In genomic region chr2:27664622-27665363, GRCh38 we compare ENCODE assay signal across 9 cellular contexts. TPM values are rescaled to one million over a fixed set of nuclear protein-coding genes. Genes with fewer than 3 reads are reported as not detected.
A peak's percentile ranks its signal among the peaks of the same experiment; 100 is the strongest.
DNase-seq lines count a peak whose midpoint lies in the region; ATAC-seq, FAIRE-seq and TF ChIP-seq lines count a peak whose summit lies in the region.
"Had no signal": no experiment of that assay in that cellular context is flagged by ENCODE, and none has a peak within 500 bp of the region (broad histone marks: within the 10 kb centered on the region; RNA-seq: fewer than 3 reads in every experiment).

No MANE protein-coding gene starts in this region.

- H2AFZ ChIP-seq in HepG2 (ENCODE audit: low read length) = peak overlapping the region; percentile 56

- H3K4me1 Mint-ChIP-seq in activated T-cell treated with anti-CD3 and anti-CD28 coated beads, Interleukin-2, amount 50 U/mL, for 4 hours (ENCODE audit: low read depth) = peaks cover 44% of the 10 kb centered on the region
- peaks cover 27% of the 10 kb centered on the region for H3K4me1 Mint-ChIP-seq in activated naive CD8-positive, alpha-beta T cell treated with anti-CD3 and anti-CD28 coated beads, Interleukin-2, amount 10 ng/mL, durations not matched to agents 7 days and 5 days

- intact Hi-C loops in HepG2 (cut with micrococcal nuclease; ENCODE audit: unreplicated experiment) = loop anchor here (5.0 kb wide), 2 partner anchors 37 to 257 kb away; partner anchors contain the start of genes CCDC121, GPN1 and PPM1G
- intact Hi-C loops in thyroid gland (cut with DNase I) = loop anchor here (10.0 kb wide), 1 partner anchor 170 kb away; the partner anchor contains the start of genes FNDC4 and GCKR

- no peaks in the 10 kb centered on the region for H3K27me3 Mint-ChIP-seq in activated T-cell treated with anti-CD3 and anti-CD28 coated beads, Interleukin-2, amount 50 U/mL, for 4 hours (ENCODE audit: low read depth)
- no peaks in the 10 kb centered on the region for H3K27me3 Mint-ChIP-seq in activated naive CD8-positive, alpha-beta T cell treated with anti-CD3 and anti-CD28 coated beads, Interleukin-2, amount 10 ng/mL, durations not matched to agents 7 days and 5 days

- TF ChIP-seq RAD21 in HepG2 (CRISPR knock-in tag; IDR thresholded peaks at IDR 0.05) = no peak

- H3K9me3 ChIP-seq in HepG2 (ENCODE audit: low read length) (no peaks in the 10 kb centered on the region), thyroid gland (no peaks in the 10 kb centered on the region)

- no peak for DNase-seq in activated T-cell treated with anti-CD3 and anti-CD28 coated beads, Interleukin-2, amount 50 U/mL, for 4 hours
- DNase-seq in activated T-cell treated with anti-CD3 and anti-CD28 coated beads, Interleukin-2, amount 50 U/mL, for 1 hour = no peak
- DNase-seq in activated naive CD8-positive, alpha-beta T cell treated with anti-CD3 and anti-CD28 coated beads, Interleukin-2, amount 10 ng/mL, durations not matched to agents 7 days and 5 days = no peak
- DNase-seq in HepG2 (ENCODE audit: low spot score) (no peak), thyroid gland (no peak), inferior parietal cortex (ENCODE audit: extremely low spot score) (no peak), epidermal melanocyte (ENCODE audit: insufficient read length, low spot score) (no peak)

- TF ChIP-seq CTCF in HepG2 (CRISPR knock-in tag; IDR thresholded peaks at IDR 0.05) (no peak), thyroid gland (IDR thresholded peaks at IDR 0.05) (no peak)

- FAIRE-seq in HepG2 (lab: Jason Lieb, UNC) = no peak
- FAIRE-seq: colon had no signal

- H3K4me1 ChIP-seq in HepG2 (ENCODE audit: insufficient read depth, low read length) = peaks cover 28% of the 10 kb centered on the region
- peaks cover 16 to 17% of the 10 kb centered on the region in 2 donors for H3K4me1 ChIP-seq in thyroid gland

- H3K4me3 ChIP-seq in HepG2 (replicated peaks in 1 of 3; ENCODE audit: insufficient read depth in 1 of 3, low read depth in 2 of 3, low read length in 3 of 3) = peak overlapping the region; percentile 81 to 94 (median 84)
- peak overlapping the region in 2 of 3 donors; percentile 62 to 68 for H3K4me3 ChIP-seq in thyroid gland (replicated peaks in 1 of 3)

- H3K9ac ChIP-seq in HepG2 (ENCODE audit: insufficient read depth, low read depth, low read length) = peak overlapping the region; percentile 90

- peak overlapping the region; percentile 87 for H3K4me2 ChIP-seq in HepG2 (ENCODE audit: low read depth, low read length)

- H3K27ac ChIP-seq in HepG2 (ENCODE audit: extremely low read length, insufficient read depth, low read length) (peak overlapping the region; percentile 83), thyroid gland (no peak overlapping the region)

- CTCF ChIA-PET in HepG2 (lab: Yijun Ruan, JAX; ENCODE audit: low intra/inter-chr PET ratio, low total read pairs) = interaction anchor here (1.8 kb wide), 1 partner anchor 19 kb away, joined by 8 read pairs; no protein-coding TSS in a partner anchor

- POLR2A ChIA-PET in activated naive CD8-positive, alpha-beta T cell treated with anti-CD3 and anti-CD28 coated beads, Interleukin-2, amount 10 ng/mL, durations not matched to agents 7 days and 5 days (lab: Charles Lee) = interaction anchor here (0.8 to 2.0 kb wide), 8 partner anchors 12 to 294 kb away, joined by 3 to 12 read pairs (median 6); partner anchors contain the start of genes CCDC121, GPN1, PPM1G and SNX17
- POLR2A ChIA-PET in HepG2 (lab: Yijun Ruan, JAX) = interaction anchor here (1.6 to 2.3 kb wide), 4 partner anchors 18 to 256 kb away, joined by 7 to 26 read pairs (median 10); partner anchors contain the start of genes NRBP1 and PPM1G

- H3K36me3 ChIP-seq in HepG2 (replicated peaks in 1 of 2; ENCODE audit: control insufficient read depth in 1 of 2, insufficient read depth in 2 of 2, low read length in 2 of 2) (peaks cover 20 to 41% of the 10 kb centered on the region in 2 experiments), thyroid gland (peaks cover 34 to 37% of the 10 kb centered on the region in 2 donors)

- peaks cover 39% of the 10 kb centered on the region for H3K36me3 Mint-ChIP-seq in activated T-cell treated with anti-CD3 and anti-CD28 coated beads, Interleukin-2, amount 50 U/mL, for 4 hours (ENCODE audit: insufficient read depth)
- peaks cover 20% of the 10 kb centered on the region for H3K36me3 Mint-ChIP-seq in activated naive CD8-positive, alpha-beta T cell treated with anti-CD3 and anti-CD28 coated beads, Interleukin-2, amount 10 ng/mL, durations not matched to agents 7 days and 5 days

- no peaks in the 10 kb centered on the region; a peak in 1 of 5 replicates for H3K27me3 ChIP-seq in HepG2 (ENCODE audit: control insufficient read depth in 1 of 2, insufficient read depth in 2 of 2, low read length in 2 of 2)
- H3K27me3 ChIP-seq in thyroid gland = no peaks in the 10 kb centered on the region

- H3K9me3 Mint-ChIP-seq in activated T-cell treated with anti-CD3 and anti-CD28 coated beads, Interleukin-2, amount 50 U/mL, for 4 hours = no peaks in the 10 kb centered on the region
- no peaks in the 10 kb centered on the region for H3K9me3 Mint-ChIP-seq in activated naive CD8-positive, alpha-beta T cell treated with anti-CD3 and anti-CD28 coated beads, Interleukin-2, amount 10 ng/mL, durations not matched to agents 7 days and 5 days

- TF ChIP-seq POLR2A in HepG2 (IDR thresholded peaks at IDR 0.05; ENCODE audit: insufficient read depth in 1 of 2, low read depth in 2 of 2, low read length in 2 of 2) (no peak), thyroid gland (IDR thresholded peaks at IDR 0.05) (no peak)

- BruUV-seq in HepG2 (replicated peaks; lab: Mats Ljungman, UMichigan) = no TSS peak

- H3K4me3 Mint-ChIP-seq in activated T-cell treated with anti-CD3 and anti-CD28 coated beads, Interleukin-2, amount 50 U/mL, for 4 hours = peak overlapping the region; percentile 98
- peak overlapping the region; percentile 99 for H3K4me3 Mint-ChIP-seq in activated naive CD8-positive, alpha-beta T cell treated with anti-CD3 and anti-CD28 coated beads, Interleukin-2, amount 10 ng/mL, durations not matched to agents 7 days and 5 days

- WGBS in HepG2 (ENCODE audit: low lambda C conversion rate) = 67% methylated on average over 16 of the region's 16 CpGs
- WGBS in thyroid gland, 2 donors = 80 to 85% methylated on average over 16 of the region's 16 CpGs

- peaks cover 46% of the 10 kb centered on the region for H3K79me2 ChIP-seq in HepG2 (ENCODE audit: insufficient read depth, low read length)

- in situ Hi-C loops in HepG2 (cut with HindIII; ENCODE audit: extremely low pct_ligation_motif_present, low pct_unique_long_range_greater_than_20kb) = no loop called here

- H4K20me1 ChIP-seq in HepG2 (ENCODE audit: insufficient read depth, low read length) = no peaks in the 10 kb centered on the region

- H3K27ac Mint-ChIP-seq in activated naive CD8-positive, alpha-beta T cell treated with anti-CD3 and anti-CD28 coated beads, Interleukin-2, amount 10 ng/mL, durations not matched to agents 7 days and 5 days = peak overlapping the region; percentile 100

- no peak for ATAC-seq in activated T-cell treated with anti-CD3 and anti-CD28 coated beads, Interleukin-2, amount 50 U/mL, for 4 hours
- no peak for ATAC-seq in activated naive CD8-positive, alpha-beta T cell treated with anti-CD3 and anti-CD28 coated beads, Interleukin-2, amount 10 ng/mL, durations not matched to agents 7 days and 5 days (ENCODE audit: low read depth)
- no peak for ATAC-seq in HepG2
- no peak for ATAC-seq in GM18520 (IDR thresholded peaks at IDR 0.05; ENCODE audit: unreplicated experiment)

- TF ChIP-seq EP300 in HepG2 (IDR thresholded peaks at IDR 0.05; ENCODE audit: low read depth in 2 of 2, low read length in 2 of 2) (no peak), HepG2 (CRISPR knock-in tag; IDR thresholded peaks at IDR 0.05; ENCODE audit: borderline replicate concordance) (no peak)

RNA-seq across cellular contexts. Expression of gene SLC4A1AP, which starts 1.1 kb away (rescaled TPM):
- total RNA-seq in activated T-cell treated with anti-CD3 and anti-CD28 coated beads, Interleukin-2, amount 50 U/mL, for 4 hours = 10 to 100 TPM; 32.7 to 37.5 (median 32.7) TPM
- 10 to 100 TPM; 25.1 to 27.4 TPM for total RNA-seq in activated naive CD8-positive, alpha-beta T cell treated with anti-CD3 and anti-CD28 coated beads, Interleukin-2, amount 10 ng/mL, durations not matched to agents 7 days and 5 days
- 44.6 and 59.0 TPM in 2 replicates for total RNA-seq in HepG2 (2016; rRNA removed; fragmentation: Illumina TruSeq; extraction: Trizol)
- total RNA-seq in HepG2 (2016; cell fraction: cytosol; rRNA removed; fragmentation: Illumina TruSeq; extraction: Trizol; ENCODE audit: low read depth) = 4.9 and 6.1 TPM in 2 replicates
- total RNA-seq in HepG2 (2016; cell fraction: insoluble cytoplasmic fraction; rRNA removed; fragmentation: Illumina TruSeq; extraction: Trizol) = 44.0 and 52.8 TPM in 2 replicates
- 8.2 and 10.0 TPM in 2 replicates for total RNA-seq in HepG2 (2016; cell fraction: membrane; rRNA removed; fragmentation: Illumina TruSeq; extraction: Trizol)
- 31.4 and 34.3 TPM in 2 replicates for total RNA-seq in HepG2 (2016; cell fraction: nucleus; rRNA removed; fragmentation: Illumina TruSeq; extraction: Trizol)
- polyA plus RNA-seq in HepG2 (2011; rRNA removed) = 13.4 and 15.3 TPM in 2 replicates
- 9.4 and 10.5 TPM in 2 replicates for polyA plus RNA-seq in HepG2 (2011; cell fraction: cytosol; rRNA removed)
- 18.1 and 21.0 TPM in 2 replicates for polyA plus RNA-seq in HepG2 (2011; cell fraction: nucleus; rRNA removed)
- 21.9 and 28.3 TPM in 2 replicates for polyA plus RNA-seq in HepG2 (2012)
- 1.9 and 2.3 TPM in 2 replicates for polyA plus RNA-seq in HepG2 (2016; cell fraction: cytosol; fragmentation: Illumina TruSeq; extraction: Trizol; ENCODE audit: low read depth)
- polyA plus RNA-seq in HepG2 (2016; cell fraction: insoluble cytoplasmic fraction; fragmentation: Illumina TruSeq; extraction: Trizol; ENCODE audit: low read depth) = 49.7 and 51.9 TPM in 2 replicates
- polyA plus RNA-seq in HepG2 (2016; cell fraction: membrane; fragmentation: Illumina TruSeq; extraction: Trizol; ENCODE audit: low read depth) = 3.4 and 4.5 TPM in 2 replicates
- 42.8 and 45.5 TPM in 2 replicates for polyA plus RNA-seq in HepG2 (2016; cell fraction: nucleus; fragmentation: Illumina TruSeq; extraction: Trizol; ENCODE audit: insufficient read depth, low read depth)
- polyA minus RNA-seq in HepG2 (2011; rRNA and poly(A)+ RNA removed; ENCODE audit: low replicate concordance) = 11.2 and 15.3 TPM in 2 replicates
- 13.8 and 14.9 TPM in 2 replicates for polyA minus RNA-seq in HepG2 (2011; cell fraction: cytosol; rRNA and poly(A)+ RNA removed)
- polyA minus RNA-seq in HepG2 (2011; cell fraction: nucleus; rRNA and poly(A)+ RNA removed) = 18.9 and 22.8 TPM in 2 replicates
- total RNA-seq in thyroid gland = 10 to 100 TPM; 16.5 to 26.6 (median 23.4) TPM

RNA-seq across cellular contexts. Expression of gene SUPT7L, which starts 1.4 kb away (rescaled TPM):
- 10 to 100 TPM; 23.6 to 31.4 (median 28.1) TPM for total RNA-seq in activated T-cell treated with anti-CD3 and anti-CD28 coated beads, Interleukin-2, amount 50 U/mL, for 4 hours
- 10 to 100 TPM; 42.8 to 43.4 TPM for total RNA-seq in activated naive CD8-positive, alpha-beta T cell treated with anti-CD3 and anti-CD28 coated beads, Interleukin-2, amount 10 ng/mL, durations not matched to agents 7 days and 5 days
- total RNA-seq in HepG2 (2016; rRNA removed; fragmentation: Illumina TruSeq; extraction: Trizol) = 28.7 and 32.9 TPM in 2 replicates
- total RNA-seq in HepG2 (2016; cell fraction: cytosol; rRNA removed; fragmentation: Illumina TruSeq; extraction: Trizol; ENCODE audit: low read depth) = 4.8 and 5.8 TPM in 2 replicates
- 27.3 and 33.0 TPM in 2 replicates for total RNA-seq in HepG2 (2016; cell fraction: insoluble cytoplasmic fraction; rRNA removed; fragmentation: Illumina TruSeq; extraction: Trizol)
- total RNA-seq in HepG2 (2016; cell fraction: membrane; rRNA removed; fragmentation: Illumina TruSeq; extraction: Trizol) = 11.7 TPM in 2 replicates
- total RNA-seq in HepG2 (2016; cell fraction: nucleus; rRNA removed; fragmentation: Illumina TruSeq; extraction: Trizol) = 46.3 and 47.7 TPM in 2 replicates
- polyA plus RNA-seq in HepG2 (2011; rRNA removed) = 77.5 and 78.0 TPM in 2 replicates
- 42.9 and 43.8 TPM in 2 replicates for polyA plus RNA-seq in HepG2 (2011; cell fraction: cytosol; rRNA removed)
- polyA plus RNA-seq in HepG2 (2011; cell fraction: nucleus; rRNA removed) = 131 and 148 TPM in 2 replicates
- polyA plus RNA-seq in HepG2 (2012) = 36.6 and 37.0 TPM in 2 replicates
- 2.7 and 2.9 TPM in 2 replicates for polyA plus RNA-seq in HepG2 (2016; cell fraction: cytosol; fragmentation: Illumina TruSeq; extraction: Trizol; ENCODE audit: low read depth)
- 35.5 and 40.9 TPM in 2 replicates for polyA plus RNA-seq in HepG2 (2016; cell fraction: insoluble cytoplasmic fraction; fragmentation: Illumina TruSeq; extraction: Trizol; ENCODE audit: low read depth)
- 7.6 and 8.4 TPM in 2 replicates for polyA plus RNA-seq in HepG2 (2016; cell fraction: membrane; fragmentation: Illumina TruSeq; extraction: Trizol; ENCODE audit: low read depth)
- polyA plus RNA-seq in HepG2 (2016; cell fraction: nucleus; fragmentation: Illumina TruSeq; extraction: Trizol; ENCODE audit: insufficient read depth, low read depth) = 97.5 and 99.5 TPM in 2 replicates
- 56.7 and 59.6 TPM in 2 replicates for polyA minus RNA-seq in HepG2 (2011; rRNA and poly(A)+ RNA removed; ENCODE audit: low replicate concordance)
- 26.8 and 31.8 TPM in 2 replicates for polyA minus RNA-seq in HepG2 (2011; cell fraction: cytosol; rRNA and poly(A)+ RNA removed)
- 76.9 and 100 TPM in 2 replicates for polyA minus RNA-seq in HepG2 (2011; cell fraction: nucleus; rRNA and poly(A)+ RNA removed)
- total RNA-seq in thyroid gland = 10 to 100 TPM; 24.9 to 38.1 (median 29.6) TPM

RNA-seq across cellular contexts. Expression of gene GPN1, which starts 35.9 kb away (rescaled TPM):
- total RNA-seq in activated T-cell treated with anti-CD3 and anti-CD28 coated beads, Interleukin-2, amount 50 U/mL, for 4 hours = 10 to 100 TPM; 66.5 to 76.6 (median 69.4) TPM
- total RNA-seq in activated naive CD8-positive, alpha-beta T cell treated with anti-CD3 and anti-CD28 coated beads, Interleukin-2, amount 10 ng/mL, durations not matched to agents 7 days and 5 days = 10 to 100 TPM; 32.7 to 37.4 TPM
- total RNA-seq in HepG2 (2016; rRNA removed; fragmentation: Illumina TruSeq; extraction: Trizol) (62.7 and 98.5 TPM in 2 replicates), thyroid gland (10 to 100 TPM; 24.2 to 26.9 (median 24.9) TPM)
- total RNA-seq in HepG2 (2016; cell fraction: cytosol; rRNA removed; fragmentation: Illumina TruSeq; extraction: Trizol; ENCODE audit: low read depth) = 11.8 and 12.1 TPM in 2 replicates
- total RNA-seq in HepG2 (2016; cell fraction: insoluble cytoplasmic fraction; rRNA removed; fragmentation: Illumina TruSeq; extraction: Trizol) = 62.1 and 103 TPM in 2 replicates
- total RNA-seq in HepG2 (2016; cell fraction: membrane; rRNA removed; fragmentation: Illumina TruSeq; extraction: Trizol) = 36.3 and 39.5 TPM in 2 replicates
- total RNA-seq in HepG2 (2016; cell fraction: nucleus; rRNA removed; fragmentation: Illumina TruSeq; extraction: Trizol) = 35.4 and 37.8 TPM in 2 replicates
- polyA plus RNA-seq in HepG2 (2011; rRNA removed) = 51.9 and 54.5 TPM in 2 replicates
- polyA plus RNA-seq in HepG2 (2011; cell fraction: cytosol; rRNA removed) = 29.7 and 46.3 TPM in 2 replicates
- 16.8 and 22.2 TPM in 2 replicates for polyA plus RNA-seq in HepG2 (2011; cell fraction: nucleus; rRNA removed)
- 41.7 and 47.0 TPM in 2 replicates for polyA plus RNA-seq in HepG2 (2012)
- polyA plus RNA-seq in HepG2 (2016; cell fraction: cytosol; fragmentation: Illumina TruSeq; extraction: Trizol; ENCODE audit: low read depth) = 13.4 and 13.7 TPM in 2 replicates
- polyA plus RNA-seq in HepG2 (2016; cell fraction: insoluble cytoplasmic fraction; fragmentation: Illumina TruSeq; extraction: Trizol; ENCODE audit: low read depth) = 89.3 and 97.6 TPM in 2 replicates
- 26.6 and 27.4 TPM in 2 replicates for polyA plus RNA-seq in HepG2 (2016; cell fraction: membrane; fragmentation: Illumina TruSeq; extraction: Trizol; ENCODE audit: low read depth)
- 43.6 and 44.2 TPM in 2 replicates for polyA plus RNA-seq in HepG2 (2016; cell fraction: nucleus; fragmentation: Illumina TruSeq; extraction: Trizol; ENCODE audit: insufficient read depth, low read depth)
- 68.4 and 76.3 TPM in 2 replicates for polyA minus RNA-seq in HepG2 (2011; rRNA and poly(A)+ RNA removed; ENCODE audit: low replicate concordance)
- polyA minus RNA-seq in HepG2 (2011; cell fraction: cytosol; rRNA and poly(A)+ RNA removed) = 27.5 and 32.2 TPM in 2 replicates
- 54.5 and 62.1 TPM in 2 replicates for polyA minus RNA-seq in HepG2 (2011; cell fraction: nucleus; rRNA and poly(A)+ RNA removed)

RNA-seq across cellular contexts. Expression of gene CCDC121, which starts 36.0 kb away (rescaled TPM):
- under 1 TPM; 0.11 to 0.27 (median 0.25) TPM for total RNA-seq in activated T-cell treated with anti-CD3 and anti-CD28 coated beads, Interleukin-2, amount 50 U/mL, for 4 hours
- 1 to 10 TPM; 1.1 to 1.6 TPM for total RNA-seq in activated naive CD8-positive, alpha-beta T cell treated with anti-CD3 and anti-CD28 coated beads, Interleukin-2, amount 10 ng/mL, durations not matched to agents 7 days and 5 days
- 3.0 and 3.8 TPM in 2 replicates for total RNA-seq in HepG2 (2016; rRNA removed; fragmentation: Illumina TruSeq; extraction: Trizol)
- total RNA-seq in HepG2 (2016; cell fraction: cytosol; rRNA removed; fragmentation: Illumina TruSeq; extraction: Trizol; ENCODE audit: low read depth) = 0.40 and 1.1 TPM in 2 replicates
- total RNA-seq in HepG2 (2016; cell fraction: insoluble cytoplasmic fraction; rRNA removed; fragmentation: Illumina TruSeq; extraction: Trizol) = 3.4 and 4.4 TPM in 2 replicates
- 2.0 TPM in 2 replicates for total RNA-seq in HepG2 (2016; cell fraction: membrane; rRNA removed; fragmentation: Illumina TruSeq; extraction: Trizol)
- 2.3 and 2.7 TPM in 2 replicates for total RNA-seq in HepG2 (2016; cell fraction: nucleus; rRNA removed; fragmentation: Illumina TruSeq; extraction: Trizol)
- polyA plus RNA-seq in HepG2 (2011; rRNA removed) = 1.2 and 1.9 TPM in 2 replicates
- 0.50 and 0.79 TPM in 2 replicates for polyA plus RNA-seq in HepG2 (2011; cell fraction: cytosol; rRNA removed)
- 0.61 and 0.88 TPM in 2 replicates for polyA plus RNA-seq in HepG2 (2011; cell fraction: nucleus; rRNA removed)
- 1.3 and 2.8 TPM in 2 replicates for polyA plus RNA-seq in HepG2 (2012)
- 0.28 and 0.31 TPM in 2 replicates for polyA plus RNA-seq in HepG2 (2016; cell fraction: cytosol; fragmentation: Illumina TruSeq; extraction: Trizol; ENCODE audit: low read depth)
- 3.4 and 5.5 TPM in 2 replicates for polyA plus RNA-seq in HepG2 (2016; cell fraction: insoluble cytoplasmic fraction; fragmentation: Illumina TruSeq; extraction: Trizol; ENCODE audit: low read depth)
- polyA plus RNA-seq in HepG2 (2016; cell fraction: membrane; fragmentation: Illumina TruSeq; extraction: Trizol; ENCODE audit: low read depth) = 0.83 and 1.1 TPM in 2 replicates
- polyA plus RNA-seq in HepG2 (2016; cell fraction: nucleus; fragmentation: Illumina TruSeq; extraction: Trizol; ENCODE audit: insufficient read depth, low read depth) = 3.8 and 3.9 TPM in 2 replicates
- 0.46 and 0.49 TPM in 2 replicates for polyA minus RNA-seq in HepG2 (2011; rRNA and poly(A)+ RNA removed; ENCODE audit: low replicate concordance)
- polyA minus RNA-seq in HepG2 (2011; cell fraction: cytosol; rRNA and poly(A)+ RNA removed) = 0.79 and 1.1 TPM in 2 replicates
- polyA minus RNA-seq in HepG2 (2011; cell fraction: nucleus; rRNA and poly(A)+ RNA removed) = 1.9 and 2.6 TPM in 2 replicates
- total RNA-seq in thyroid gland = 1 to 10 TPM; 7.2 to 9.9 (median 8.0) TPM
